Comparison of ENCODE assay signal across 27 cellular contexts in the genomic region with DNA sequence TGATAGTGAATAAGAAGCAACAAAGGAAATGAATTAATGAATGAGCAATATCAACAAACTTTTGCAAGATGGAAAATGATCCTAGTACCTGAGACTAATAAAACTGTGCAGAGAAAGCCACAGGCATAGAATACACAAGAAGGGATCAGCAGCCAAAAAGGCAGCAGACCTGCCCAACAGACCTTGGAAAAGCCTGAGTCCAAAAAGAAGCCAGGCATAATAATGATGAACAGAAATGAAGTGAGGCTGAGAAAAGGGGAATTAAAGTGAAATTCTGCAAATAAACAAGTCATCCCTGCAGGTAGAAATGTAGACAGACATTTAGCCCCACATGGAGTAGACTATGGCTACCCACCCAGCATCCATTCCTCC. TPM values are rescaled to one million over a fixed set of nuclear protein-coding genes. Genes with fewer than 3 reads are reported as not detected.
DNase-seq lines count a peak whose midpoint lies in the region; ATAC-seq and TF ChIP-seq lines count a peak whose summit lies in the region.
"Had no signal": no experiment of that assay in that cellular context is flagged by ENCODE, and none has a peak within 500 bp of the region (broad histone marks: within the 10 kb centered on the region; RNA-seq: fewer than 3 reads in every experiment).

No MANE protein-coding gene starts in this region.

- DNase-seq in activated naive CD8-positive, alpha-beta T cell treated with anti-CD3 and anti-CD28 coated beads, Interleukin-2, amount 50 U/mL, for 24 hours, result no peak
- DNase-seq in T-helper 17 cell (no peak), PC-3 (no peak), GM20000 (ENCODE audit: low spot score) (no peak)
- DNase-seq in stimulated activated effector memory CD8-positive, alpha-beta T cell treated with anti-CD3 and anti-CD28 coated beads, Interleukin-12 subunit alpha, Interleukin-12 subunit beta, amount 100 ng/mL, for 72 hours (ENCODE audit: low spot score in 2 of 2), result no peak
- no peak for DNase-seq in activated naive CD4-positive, alpha-beta T cell treated with Interleukin-2 at 50 U/mL for 16 hours
- DNase-seq: activated CD4-positive, alpha-beta T cell treated with anti-CD3 and anti-CD28 coated beads for 36 hours; activated naive CD4-positive, alpha-beta T cell treated with anti-CD3 and anti-CD28 coated beads for 36 hours; activated T-cell treated with anti-CD3 and anti-CD28 coated beads, Interleukin-2, amount 50 U/mL, for 48 hours; amniotic stem cell; COR-L47; DMS53; H9; islet precursor cell; left ventricle myocardium superior; NCI-H1417 treated with DMSO at 0.1 percent for 48 hours; NCI-H345; NCI-H748 treated with DMSO at 0.1 percent for 48 hours; trophoblast cell had no signal

- H3K9ac ChIP-seq in iPS-18a (ENCODE audit: low read length) (no peak overlapping the region), PC-3 (ENCODE audit: low read length) (no peak overlapping the region)
- H3K9ac ChIP-seq: parathyroid adenoma had no signal

- H3K9me2 ChIP-seq in PC-3 (replicated peaks; ENCODE audit: low read length), result no peaks in the 10 kb centered on the region

- H3K4me1 ChIP-seq in iPS-18a (ENCODE audit: control insufficient read depth, low read depth, low read length) (peaks cover 51% of the 10 kb centered on the region), PC-3 (ENCODE audit: insufficient read depth, low read length) (no peaks in the 10 kb centered on the region)
- H3K4me1 ChIP-seq: A549, right atrium auricular region had no signal

- H3K36me3 ChIP-seq in iPS-18a (ENCODE audit: control insufficient read depth, low read depth, low read length) (peaks cover 21% of the 10 kb centered on the region), PC-3 (ENCODE audit: low read depth, low read length) (peaks cover 8% of the 10 kb centered on the region)

- CTCF ChIA-PET in PC-3 (lab: Charles Lee), result no interaction called here

- H3K4me1 Mint-ChIP-seq in activated naive CD8-positive, alpha-beta T cell (ENCODE audit: low read depth), result peaks cover 34% of the 10 kb centered on the region
- peaks cover 16% of the 10 kb centered on the region for H3K4me1 Mint-ChIP-seq in activated naive CD8-positive, alpha-beta T cell treated with anti-CD3 and anti-CD28 coated beads, Interleukin-2, amount 50 U/mL, for 24 hours
- peaks cover 27% of the 10 kb centered on the region for H3K4me1 Mint-ChIP-seq in T-helper 17 cell
- H3K4me1 Mint-ChIP-seq in stimulated activated effector memory CD8-positive, alpha-beta T cell treated with anti-CD3 and anti-CD28 coated beads, Interleukin-12 subunit alpha, Interleukin-12 subunit beta, amount 100 ng/mL, for 72 hours, result peaks cover 35% of the 10 kb centered on the region
- H3K4me1 Mint-ChIP-seq: nephron had no signal

- ATAC-seq in activated naive CD8-positive, alpha-beta T cell treated with anti-CD3 and anti-CD28 coated beads, Interleukin-2, amount 50 U/mL, for 24 hours, result no peak
- ATAC-seq in T-helper 17 cell (no peak), PC-3 (no peak)
- no peak for ATAC-seq in stimulated activated effector memory CD8-positive, alpha-beta T cell treated with anti-CD3 and anti-CD28 coated beads, Interleukin-12 subunit alpha, Interleukin-12 subunit beta, amount 100 ng/mL, for 72 hours
- ATAC-seq: A549; activated CD4-positive, alpha-beta T cell treated with anti-CD3 and anti-CD28 coated beads for 36 hours; left ventricle myocardium superior had no signal

- peaks cover 22% of the 10 kb centered on the region for H3K36me3 Mint-ChIP-seq in activated naive CD8-positive, alpha-beta T cell
- H3K36me3 Mint-ChIP-seq in activated naive CD8-positive, alpha-beta T cell treated with anti-CD3 and anti-CD28 coated beads, Interleukin-2, amount 50 U/mL, for 24 hours (ENCODE audit: low read depth), result peaks cover 28% of the 10 kb centered on the region
- H3K36me3 Mint-ChIP-seq in T-helper 17 cell (ENCODE audit: low read depth), result peaks cover 12% of the 10 kb centered on the region
- peaks cover 87% of the 10 kb centered on the region for H3K36me3 Mint-ChIP-seq in stimulated activated effector memory CD8-positive, alpha-beta T cell treated with anti-CD3 and anti-CD28 coated beads, Interleukin-12 subunit alpha, Interleukin-12 subunit beta, amount 100 ng/mL, for 72 hours

- H3K9me3 Mint-ChIP-seq in activated naive CD8-positive, alpha-beta T cell (ENCODE audit: low read depth), result no peaks in the 10 kb centered on the region
- no peaks in the 10 kb centered on the region for H3K9me3 Mint-ChIP-seq in activated naive CD8-positive, alpha-beta T cell treated with anti-CD3 and anti-CD28 coated beads, Interleukin-2, amount 50 U/mL, for 24 hours
- H3K9me3 Mint-ChIP-seq in stimulated activated effector memory CD8-positive, alpha-beta T cell treated with anti-CD3 and anti-CD28 coated beads, Interleukin-12 subunit alpha, Interleukin-12 subunit beta, amount 100 ng/mL, for 72 hours, result no peaks in the 10 kb centered on the region
- H3K9me3 Mint-ChIP-seq: activated naive CD4-positive, alpha-beta T cell treated with anti-CD3 and anti-CD28 coated beads for 36 hours; H9; IgD-negative memory B cell; nephron had no signal

- H3F3A ChIP-seq in PC-3 (ENCODE audit: low read length, unreplicated experiment), result no peaks in the 10 kb centered on the region

- no peak overlapping the region for H3K4me3 ChIP-seq in iPS-18a (ENCODE audit: low read length)
- H3K4me3 ChIP-seq in PC-3 (ENCODE audit: low read length), result no peak overlapping the region
- H3K4me3 ChIP-seq: A549, right atrium auricular region, SK-N-MC had no signal

- no peak overlapping the region for H3K4me2 ChIP-seq in PC-3 (ENCODE audit: low read length)
- H3K4me2 ChIP-seq: A549 had no signal

- H3K4me3 Mint-ChIP-seq in activated naive CD8-positive, alpha-beta T cell, result no peak overlapping the region
- no peak overlapping the region for H3K4me3 Mint-ChIP-seq in activated naive CD8-positive, alpha-beta T cell treated with anti-CD3 and anti-CD28 coated beads, Interleukin-2, amount 50 U/mL, for 24 hours
- H3K4me3 Mint-ChIP-seq in T-helper 17 cell, result no peak overlapping the region
- no peak overlapping the region for H3K4me3 Mint-ChIP-seq in stimulated activated effector memory CD8-positive, alpha-beta T cell treated with anti-CD3 and anti-CD28 coated beads, Interleukin-12 subunit alpha, Interleukin-12 subunit beta, amount 100 ng/mL, for 72 hours
- H3K4me3 Mint-ChIP-seq: activated CD4-positive, alpha-beta T cell treated with anti-CD3 and anti-CD28 coated beads for 36 hours; IgD-negative memory B cell; nephron had no signal

- no peak overlapping the region for H2AFZ ChIP-seq in PC-3 (ENCODE audit: low read length)
- H2AFZ ChIP-seq: parathyroid adenoma had no signal

- no peaks in the 10 kb centered on the region for H4K20me1 ChIP-seq in PC-3 (ENCODE audit: low read length)

- H3K27ac Mint-ChIP-seq in activated naive CD8-positive, alpha-beta T cell, result peak overlapping the region; percentile 43
- H3K27ac Mint-ChIP-seq in activated naive CD8-positive, alpha-beta T cell treated with anti-CD3 and anti-CD28 coated beads, Interleukin-2, amount 50 U/mL, for 24 hours, result no peak overlapping the region
- H3K27ac Mint-ChIP-seq in T-helper 17 cell, result peak overlapping the region; percentile 70
- peak overlapping the region; percentile 32 for H3K27ac Mint-ChIP-seq in stimulated activated effector memory CD8-positive, alpha-beta T cell treated with anti-CD3 and anti-CD28 coated beads, Interleukin-12 subunit alpha, Interleukin-12 subunit beta, amount 100 ng/mL, for 72 hours
- H3K27ac Mint-ChIP-seq: activated naive CD4-positive, alpha-beta T cell treated with anti-CD3 and anti-CD28 coated beads for 36 hours; nephron had no signal

- H3K27me3 ChIP-seq in iPS-18a (ENCODE audit: control insufficient read depth, insufficient read depth, low read length), result no peaks in the 10 kb centered on the region
- H3K27me3 ChIP-seq in PC-3 (ENCODE audit: low read length), result no peaks in the 10 kb centered on the region
- H3K27me3 ChIP-seq: right atrium auricular region had no signal

- intact Hi-C loops in PC-3 (cut with micrococcal nuclease), result no loop called here

- H3K9me3 ChIP-seq in T-helper 17 cell (ENCODE audit: control insufficient read depth, low read length, poor library complexity, severe bottlenecking) (no peaks in the 10 kb centered on the region), iPS-18a (ENCODE audit: control insufficient read depth, low read depth, low read length) (no peaks in the 10 kb centered on the region), PC-3 (ENCODE audit: low read length) (no peaks in the 10 kb centered on the region)
- H3K9me3 ChIP-seq: A549, right atrium auricular region had no signal

- H3K27ac ChIP-seq in iPS-18a (ENCODE audit: low read length) (peak overlapping the region; percentile 47), PC-3 (ENCODE audit: low read length) (no peak overlapping the region)
- H3K27ac ChIP-seq: A549, parathyroid adenoma, right atrium auricular region, SK-N-MC had no signal

- BruUV-seq in PC-3 (replicated peaks; lab: Mats Ljungman, UMichigan), result no TSS peak

- no peak for TF ChIP-seq CTCF in PC-3 (conservative IDR thresholded peaks at IDR 0.05; ENCODE audit: low read depth, low read length)
- no peak for TF ChIP-seq CTCF in GM20000 (IDR thresholded peaks at IDR 0.05; ENCODE audit: extremely low read depth, missing control alignments)

- no peaks in the 10 kb centered on the region for H3K79me2 ChIP-seq in PC-3 (ENCODE audit: low read length)
- H3K79me2 ChIP-seq: parathyroid adenoma had no signal

- POLR2A ChIA-PET in PC-3 (lab: Charles Lee; ENCODE audit: unreplicated experiment), result no interaction called here

- no peaks in the 10 kb centered on the region for H3K27me3 Mint-ChIP-seq in activated naive CD8-positive, alpha-beta T cell
- no peaks in the 10 kb centered on the region for H3K27me3 Mint-ChIP-seq in activated naive CD8-positive, alpha-beta T cell treated with anti-CD3 and anti-CD28 coated beads, Interleukin-2, amount 50 U/mL, for 24 hours
- no peaks in the 10 kb centered on the region for H3K27me3 Mint-ChIP-seq in T-helper 17 cell
- H3K27me3 Mint-ChIP-seq: activated CD4-positive, alpha-beta T cell treated with anti-CD3 and anti-CD28 coated beads for 36 hours; IgD-negative memory B cell had no signal

RNA-seq across cellular contexts. Expression of a gene that starts 10.3 kb away (rescaled TPM):
- total RNA-seq in T-helper 17 cell (10 to 100 TPM; 14.7 to 17.9 TPM), PC-3 (2014; rRNA removed) (23.4 and 27.3 TPM in 2 replicates)

RNA-seq across cellular contexts. Expression of a gene that starts 42.7 kb away (rescaled TPM):
- total RNA-seq in T-helper 17 cell, result 10 to 100 TPM; 40.1 to 45.8 TPM
- 8.4 and 11.7 TPM in 2 replicates for total RNA-seq in PC-3 (2014; rRNA removed)
